9 cellular contexts compared by ENCODE assay signal in genomic region chr4:104494161-104494560, GRCh38. TPM values are rescaled to one million over a fixed set of nuclear protein-coding genes. Genes with fewer than 3 reads are reported as not detected.
DNase-seq lines count a peak whose midpoint lies in the region; ATAC-seq and TF ChIP-seq lines count a peak whose summit lies in the region.
"Had no signal": no experiment of that assay in that cellular context is flagged by ENCODE, and none has a peak within 500 bp of the region (broad histone marks: within the 10 kb centered on the region; RNA-seq: fewer than 3 reads in every experiment).

No MANE protein-coding gene starts in this region.

- peaks cover 0 to 28% (median 0%) of the 10 kb centered on the region in 3 donors for H3K27me3 ChIP-seq in psoas muscle (ENCODE audit: insufficient read depth in 3 of 3, low read length in 2 of 3)

- DNase-seq in SK-N-MC (ENCODE audit: low read depth, low spot score) (no peak), globus pallidus (ENCODE audit: low spot score) (peak; percentile 57), psoas muscle (no peak), amniotic stem cell (lab: John Stamatoyannopoulos, UW) (no peak), NCI-H2196 (lab: John Stamatoyannopoulos, UW; ENCODE audit: unreplicated experiment) (no peak)

- ATAC-seq in psoas muscle (no peak), GM18907 (IDR thresholded peaks at IDR 0.05; ENCODE audit: unreplicated experiment) (no peak), GM21447 (IDR thresholded peaks at IDR 0.05; ENCODE audit: unreplicated experiment) (no peak)

- H3K4me3 ChIP-seq in GM12875 (ENCODE audit: low read depth, low read length) (peak overlapping the region; percentile 86), SK-N-MC (peak overlapping the region; percentile 97), psoas muscle (peak overlapping the region; percentile 69)

- TF ChIP-seq CTCF in GM12875 (IDR thresholded peaks at IDR 0.05; ENCODE audit: borderline replicate concordance, insufficient read depth, low read depth, low read length) (no peak), psoas muscle (IDR thresholded peaks at IDR 0.05) (no peak)

- H3K36me3 ChIP-seq in SK-N-MC (ENCODE audit: insufficient read depth, low read length) (no peaks in the 10 kb centered on the region), psoas muscle (ENCODE audit: insufficient read depth in 1 of 2, low read depth in 1 of 2) (no peaks in the 10 kb centered on the region)

- WGBS in psoas muscle, 3 donors = 34 to 45% (median 39%) methylated on average over 5 of the region's 5 CpGs

- H3K27ac ChIP-seq in SK-N-MC = peak overlapping the region; percentile 91
- H3K27ac ChIP-seq in psoas muscle = no peak overlapping the region

- peak overlapping the region; percentile 74 for H3K9ac ChIP-seq in SK-N-MC (ENCODE audit: insufficient read length)

- H3K9me3 ChIP-seq in SK-N-MC (ENCODE audit: low read depth, low read length) = no peaks in the 10 kb centered on the region
- H3K9me3 ChIP-seq in psoas muscle = no peaks in the 10 kb centered on the region
- H3K9me3 ChIP-seq: mucosa of descending colon had no signal

- peaks cover 4% of the 10 kb centered on the region for H3K4me1 ChIP-seq in psoas muscle

- intact Hi-C loops in psoas muscle (cut with DNase I) = no loop called here

RNA-seq across cellular contexts. Expression of gene CXXC4, which starts 0.5 kb away (rescaled TPM):
- under 1 TPM; 0.08 to 0.36 (median 0.14) TPM for total RNA-seq in psoas muscle
- polyA plus RNA-seq in psoas muscle = under 1 TPM; 0.05 to 0.10 (median 0.08) TPM
